Comparison of ENCODE assay signal across 11 cellular contexts in the genomic region with DNA sequence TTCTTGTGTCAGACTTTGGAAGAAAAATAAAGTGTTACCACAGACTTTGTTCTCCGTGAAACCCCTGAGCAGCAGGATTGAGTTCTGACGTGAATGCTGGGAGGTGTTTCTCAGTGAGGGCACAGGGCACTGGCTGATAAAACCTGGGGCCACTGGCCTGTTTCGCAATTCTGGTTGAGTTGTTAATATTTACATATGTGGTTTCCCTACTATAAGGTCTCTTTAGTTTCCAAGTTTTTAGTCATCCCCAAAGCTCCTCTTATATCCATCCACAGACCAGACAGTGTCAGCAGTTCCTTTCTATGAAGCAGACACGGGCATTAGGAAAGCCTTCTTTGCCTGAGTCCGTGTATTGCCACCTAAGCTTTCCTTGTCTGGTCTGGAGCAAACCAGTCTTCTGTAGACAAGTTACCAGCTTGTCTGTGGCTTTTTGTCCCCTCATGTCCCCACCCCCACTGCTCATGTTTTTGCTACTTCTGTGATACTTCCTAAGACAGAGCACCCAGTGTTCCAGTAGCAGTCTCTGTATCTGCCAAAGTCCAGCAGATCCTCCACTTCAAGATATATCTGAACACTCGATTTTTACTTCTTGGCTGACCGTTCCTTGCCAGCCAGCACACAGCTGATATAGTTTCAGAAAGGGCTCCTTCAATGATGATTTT. TPM values are rescaled to one million over a fixed set of nuclear protein-coding genes. Genes with fewer than 3 reads are reported as not detected.
A peak's percentile ranks its signal among the peaks of the same experiment; 100 is the strongest.
DNase-seq lines count a peak whose midpoint lies in the region; ATAC-seq, FAIRE-seq and TF ChIP-seq lines count a peak whose summit lies in the region.
"Had no signal": no experiment of that assay in that cellular context is flagged by ENCODE, and none has a peak within 500 bp of the region (broad histone marks: within the 10 kb centered on the region; RNA-seq: fewer than 3 reads in every experiment).

No MANE protein-coding gene starts in this region.

- H3K4me3 ChIP-seq in K562: no peak overlapping the region

- no peak overlapping the region for H3K4me2 ChIP-seq in K562 (ENCODE audit: insufficient read depth, low read length)

- H4K20me1 ChIP-seq in K562 (replicated peaks; ENCODE audit: control insufficient read depth, insufficient read depth, low read length): no peaks in the 10 kb centered on the region

- CTCF ChIA-PET in K562 (lab: Yijun Ruan, JAX; ENCODE audit: low intra/inter-chr PET ratio): no interaction called here

- DNase-seq in COLO829 (ENCODE audit: low spot score): peak; percentile 15
- no peak for DNase-seq in K562 (ENCODE audit: extremely low read depth in 1 of 4, low spot score in 3 of 4)
- peak; percentile 78 for DNase-seq in medulla oblongata (ENCODE audit: extremely low spot score)
- DNase-seq in SHP77 (lab: John Stamatoyannopoulos, UW): no peak
- no peak for DNase-seq in GM19240 (ENCODE audit: insufficient read length, low spot score)
- DNase-seq in SW480 (ENCODE audit: low spot score): no peak
- no peak for DNase-seq in T-helper 9 cell
- DNase-seq: activated effector memory CD4-positive, alpha-beta T cell treated with Interleukin-2 at 50 U/mL for 16 hours; immature natural killer cell; NCI-H774 had no signal

- no TSS peak for BruUV-seq in K562 (replicated peaks; lab: Mats Ljungman, UMichigan)

- no peaks in the 10 kb centered on the region for H3K79me2 ChIP-seq in K562 (ENCODE audit: control insufficient read depth, insufficient read depth, low read length)

- peaks cover 0 to 10% of the 10 kb centered on the region in 2 experiments; a peak in 3 of 5 replicates for H3K4me1 ChIP-seq in K562 (replicated peaks in 1 of 2; ENCODE audit: control insufficient read depth in 2 of 2, insufficient read depth in 2 of 2, low read length in 2 of 2)

- H3K9ac ChIP-seq in K562 (ENCODE audit: insufficient read depth in 1 of 2, low read depth in 2 of 2, low read length in 2 of 2): no peak overlapping the region

- no peak for TF ChIP-seq CTCF in K562 (IDR thresholded peaks at IDR 0.05 in 2 of 3, conservative IDR thresholded peaks at IDR 0.05 in 1 of 3; ENCODE audit: insufficient read depth in 2 of 3, low read depth in 1 of 3, low read length in 3 of 3)

- FAIRE-seq in K562 (lab: Jason Lieb, UNC): no peak

- no peak for TF ChIP-seq RAD21 in K562 (CRISPR knock-in tag; conservative IDR thresholded peaks at IDR 0.05 in 1 of 2, IDR thresholded peaks at IDR 0.05 in 1 of 2)

- H3K27me3 ChIP-seq in K562 (ENCODE audit: control insufficient read depth in 2 of 2, insufficient read depth in 2 of 2, low read length in 2 of 2): no peaks in the 10 kb centered on the region

- intact Hi-C loops in K562 (cut with micrococcal nuclease): no loop called here

- in situ Hi-C loops in K562 (cut with MboI): no loop called here

- no peaks in the 10 kb centered on the region for H3K9me1 ChIP-seq in K562 (ENCODE audit: control insufficient read depth, insufficient read depth, low read length)

- no peak for TF ChIP-seq POLR2A in K562 (conservative IDR thresholded peaks at IDR 0.05)

- H3K36me3 ChIP-seq in K562 (ENCODE audit: control insufficient read depth, insufficient read depth, low read length): peaks cover 26% of the 10 kb centered on the region; the same call in 2 of the 3 replicates

- 64% methylated on average over 6 of the region's 7 CpGs for WGBS in K562 (ENCODE audit: insufficient coverage, low coverage, missing lambda C conversion rate)

- no peak overlapping the region for H3K27ac ChIP-seq in K562 (ENCODE audit: extremely low read depth, low read depth, low read length)

- POLR2A ChIA-PET in K562 (lab: Yijun Ruan, JAX): interaction anchor here (0.6 kb wide), 1 partner anchor 814 kb away, joined by 3 read pairs; no protein-coding TSS in a partner anchor

- peak; percentile 74 for ATAC-seq in HG02981 (IDR thresholded peaks at IDR 0.05; ENCODE audit: unreplicated experiment)
- ATAC-seq in K562: no peak

- TF ChIP-seq EP300 in K562 (IDR thresholded peaks at IDR 0.05; ENCODE audit: low read length): no peak

- H3K9me3 ChIP-seq in K562 (replicated peaks; ENCODE audit: control insufficient read depth, insufficient read depth, low read depth, low read length): no peaks in the 10 kb centered on the region

- H2AFZ ChIP-seq in K562 (ENCODE audit: low read depth, low read length): no peak overlapping the region

TF ChIP-seq in K562, 482 proteins besides CTCF, POLR2A, EP300 and RAD21:
- TF ChIP-seq CEBPB (tag; IDR thresholded peaks at IDR 0.05) (peak; percentile 79), RBFOX2 (IDR thresholded peaks at IDR 0.05; ENCODE audit: low read depth, low read length) (no peak), CEBPG (CRISPR knock-in tag; IDR thresholded peaks at IDR 0.05) (no peak), CEBPG (tag; conservative IDR thresholded peaks at IDR 0.05 in 1 of 2, IDR thresholded peaks at IDR 0.05 in 1 of 2) (0 out of 4 replicates have a peak, but pooled peaks have one; percentile 26 to 35)
TF ChIP-seq in K562: peak in this region for 2.

RNA-seq across cellular contexts. Expression of a gene that starts 42.0 kb away (rescaled TPM):
- 9.4 and 10.8 TPM in 2 replicates for total RNA-seq in K562 (2011; cell fraction: chromatin; rRNA removed; ENCODE audit: low replicate concordance)
- total RNA-seq in K562 (2011; cell fraction: nucleolus; rRNA removed): 4.8 and 5.4 TPM in 2 replicates
- 6.2 and 8.3 TPM in 2 replicates for total RNA-seq in K562 (2011; cell fraction: nucleoplasm; rRNA removed)
- total RNA-seq in K562 (2014; rRNA removed): 14.3 and 16.6 TPM in 2 replicates
- total RNA-seq in K562 (2014; rRNA removed; fragmentation: Illumina TruSeq; extraction: Trizol): 19.6 and 21.1 TPM in 2 replicates
- total RNA-seq in K562 (2015; rRNA removed; fragmentation: Illumina TruSeq; extraction: Trizol): 16.2 and 16.9 TPM in 2 replicates
- 20.4 and 22.3 TPM in 2 replicates for total RNA-seq in K562 (2021)
- polyA plus RNA-seq in K562 (2011; rRNA removed): 25.5 and 29.7 TPM in 2 replicates
- 17.7 and 23.5 TPM in 2 replicates for polyA plus RNA-seq in K562 (2011; cell fraction: cytosol; rRNA removed)
- 9.3 and 13.1 TPM in 2 replicates for polyA plus RNA-seq in K562 (2011; cell fraction: nucleus; rRNA removed)
- polyA plus RNA-seq in K562 (2012): 15.9 and 16.2 TPM in 2 replicates
- polyA plus RNA-seq in K562 (2014; fragmentation: Illumina TruSeq; extraction: Trizol): 19.1 and 22.6 TPM in 2 replicates
- 1 to 10 TPM in 1 of 2 experiments, under 1 TPM in 1; 0.96 to 3.0 TPM for polyA plus RNA-seq in K562 (2014; fragmentation: Nextera tagmentation; extraction: Ambion mirVana)
- 11.8 and 14.0 TPM in 2 replicates for polyA plus RNA-seq in K562 (2014; rRNA removed)
- 47.9 and 52.7 TPM in 2 replicates for polyA minus RNA-seq in K562 (2011; rRNA and poly(A)+ RNA removed)
- 15.9 and 19.4 TPM in 2 replicates for polyA minus RNA-seq in K562 (2011; cell fraction: cytosol; rRNA and poly(A)+ RNA removed)
- 3.0 and 5.9 TPM in 2 replicates for polyA minus RNA-seq in K562 (2011; cell fraction: nucleus; rRNA and poly(A)+ RNA removed)

Comparison
In these comparisons a context has a peak if more than half of its experiments do, and no peak if none do; other contexts are left out.
1. DNase-seq: peak in COLO829 (single experiment) and medulla oblongata (single experiment); none in K562 (0 of 4), SHP77 (0 of 2), GM19240 (single experiment), SW480 (single experiment) and T-helper 9 cell (single experiment).